Comparison of ENCODE assay signal across 23 cellular contexts in genomic region chr6:159719287-159719686, GRCh38. TPM values are rescaled to one million over a fixed set of nuclear protein-coding genes. Genes with fewer than 3 reads are reported as not detected.
A peak's percentile ranks its signal among the peaks of the same experiment; 100 is the strongest.
DNase-seq lines count a peak whose midpoint lies in the region; ATAC-seq and TF ChIP-seq lines count a peak whose summit lies in the region.
"Had no signal": no experiment of that assay in that cellular context is flagged by ENCODE, and none has a peak within 500 bp of the region (broad histone marks: within the 10 kb centered on the region; RNA-seq: fewer than 3 reads in every experiment).

No MANE protein-coding gene starts in this region.

- no peaks in the 10 kb centered on the region for H3K9me3 ChIP-seq in CD8-positive, alpha-beta T cell (ENCODE audit: low read length)
- H3K9me3 ChIP-seq in T-helper 17 cell (ENCODE audit: control insufficient read depth, low read length, poor library complexity, severe bottlenecking) (no peaks in the 10 kb centered on the region), esophagus squamous epithelium (no peaks in the 10 kb centered on the region), gastrocnemius medialis (no peaks in the 10 kb centered on the region), GM23248 (ENCODE audit: low read depth) (no peaks in the 10 kb centered on the region)
- H3K9me3 ChIP-seq: SJCRH30 had no signal

- no peaks in the 10 kb centered on the region for H3K4me1 ChIP-seq in CD8-positive, alpha-beta T cell (ENCODE audit: insufficient read depth, low read length)
- peaks cover 16 to 70% (median 36%) of the 10 kb centered on the region in 3 donors for H3K4me1 ChIP-seq in esophagus squamous epithelium
- H3K4me1 ChIP-seq in gastrocnemius medialis: peaks cover 23 to 41% of the 10 kb centered on the region in 2 donors
- peaks cover 25% of the 10 kb centered on the region for H3K4me1 ChIP-seq in GM23248 (ENCODE audit: insufficient read depth)
- H3K4me1 ChIP-seq: SJCRH30 had no signal

- TF ChIP-seq POLR2A in esophagus squamous epithelium (IDR thresholded peaks at IDR 0.05): no peak
- TF ChIP-seq POLR2A in gastrocnemius medialis (IDR thresholded peaks at IDR 0.05): no peak

- no peaks in the 10 kb centered on the region for H3K9me2 ChIP-seq in GM23248 (ENCODE audit: insufficient read depth)

- no peak overlapping the region for H3K4me3 ChIP-seq in CD8-positive, alpha-beta T cell (ENCODE audit: low read depth, low read length)
- H3K4me3 ChIP-seq in esophagus squamous epithelium (no peak overlapping the region), gastrocnemius medialis (no peak overlapping the region), GM23248 (no peak overlapping the region)
- H3K4me3 ChIP-seq: BLaER1, SJCRH30 had no signal

- no peak overlapping the region for H3K4me3 Mint-ChIP-seq in CD8-positive, alpha-beta T cell
- no peak overlapping the region for H3K4me3 Mint-ChIP-seq in T-helper 17 cell
- H3K4me3 Mint-ChIP-seq: CD4-positive, alpha-beta T cell; IgD-negative memory B cell had no signal

- H3K27me3 ChIP-seq in CD8-positive, alpha-beta T cell (ENCODE audit: insufficient read depth, low read length): no peaks in the 10 kb centered on the region
- H3K27me3 ChIP-seq in esophagus squamous epithelium: no peaks in the 10 kb centered on the region
- H3K27me3 ChIP-seq in gastrocnemius medialis: no peaks in the 10 kb centered on the region
- no peaks in the 10 kb centered on the region for H3K27me3 ChIP-seq in GM23248 (replicated peaks; ENCODE audit: insufficient read depth)
- H3K27me3 ChIP-seq: BLaER1, SJCRH30 had no signal

- ATAC-seq in CD8-positive, alpha-beta T cell: no peak
- ATAC-seq in T-helper 17 cell (no peak), gastrocnemius medialis (no peak), GM19452 (IDR thresholded peaks at IDR 0.05; ENCODE audit: unreplicated experiment) (no peak), GM21526 (IDR thresholded peaks at IDR 0.05; ENCODE audit: low FRiP score, unreplicated experiment) (no peak)
- ATAC-seq: HCT116, PC-3, Right ventricle myocardium inferior, SK-N-SH treated with all-trans-retinoic acid at 6 μM for 48 hours had no signal

- in situ Hi-C loops in gastrocnemius medialis (cut with MboI; ENCODE audit: low sequenced_read_pairs in 4 of 4): no loop called here
- in situ Hi-C loops in GM23248 (cut with MboI): no loop called here

- intact Hi-C loops in CD8-positive, alpha-beta T cell (cut with DNase I, micrococcal nuclease): no loop called here
- intact Hi-C loops in esophagus squamous epithelium (cut with DNase I) (no loop called here), gastrocnemius medialis (cut with DNase I; ENCODE audit: low total_unique reads) (no loop called here)

- H3K27ac ChIP-seq in CD8-positive, alpha-beta T cell (ENCODE audit: low read depth, low read length): no peak overlapping the region
- H3K27ac ChIP-seq in esophagus squamous epithelium: peak overlapping the region in 3 of 4 donors; percentile 14 to 30 (median 21)
- peak overlapping the region in 3 of 4 donors; percentile 93 to 97 (median 94) for H3K27ac ChIP-seq in gastrocnemius medialis
- no peak overlapping the region for H3K27ac ChIP-seq in GM23248
- H3K27ac ChIP-seq: BLaER1, SJCRH30 had no signal

- no peaks in the 10 kb centered on the region for H3K36me3 ChIP-seq in CD8-positive, alpha-beta T cell (ENCODE audit: insufficient read depth, low read length)
- H3K36me3 ChIP-seq in esophagus squamous epithelium (peaks cover 0 to 6% (median 0%) of the 10 kb centered on the region in 3 donors), gastrocnemius medialis (no peaks in the 10 kb centered on the region), GM23248 (ENCODE audit: low read depth) (no peaks in the 10 kb centered on the region)
- H3K36me3 ChIP-seq: SJCRH30 had no signal

- H3K27ac Mint-ChIP-seq in CD8-positive, alpha-beta T cell: peak overlapping the region; percentile 13
- H3K27ac Mint-ChIP-seq in T-helper 17 cell: peak overlapping the region; percentile 21
- H3K27ac Mint-ChIP-seq: CD4-positive, alpha-beta T cell; IgD-negative memory B cell had no signal

- peaks cover 7% of the 10 kb centered on the region for H3K4me1 Mint-ChIP-seq in CD8-positive, alpha-beta T cell (ENCODE audit: low read depth)
- peaks cover 2% of the 10 kb centered on the region for H3K4me1 Mint-ChIP-seq in T-helper 17 cell

- no peak overlapping the region for H2AFZ ChIP-seq in GM23248

- H3K36me3 Mint-ChIP-seq in CD8-positive, alpha-beta T cell: no peaks in the 10 kb centered on the region
- H3K36me3 Mint-ChIP-seq in T-helper 17 cell (ENCODE audit: low read depth): peaks cover 4% of the 10 kb centered on the region
- H3K36me3 Mint-ChIP-seq: IgD-negative memory B cell had no signal

- no peak overlapping the region for H3K4me2 ChIP-seq in GM23248 (ENCODE audit: unreplicated experiment)
- H3K4me2 ChIP-seq: BLaER1 had no signal

- no peak for TF ChIP-seq CTCF in CD8-positive, alpha-beta T cell (IDR thresholded peaks at IDR 0.05)
- TF ChIP-seq CTCF in esophagus squamous epithelium (IDR thresholded peaks at IDR 0.05) (no peak), gastrocnemius medialis (IDR thresholded peaks at IDR 0.05 in 4 of 5, conservative IDR thresholded peaks at IDR 0.05 in 1 of 5) (no peak)

- no peak overlapping the region for H3K9ac ChIP-seq in GM23248
- H3K9ac ChIP-seq: BLaER1 had no signal

- no peak for DNase-seq in CD8-positive, alpha-beta T cell
- DNase-seq in T-helper 17 cell (no peak), esophagus squamous epithelium (lab: John Stamatoyannopoulos, UW) (no peak), gastrocnemius medialis (no peak), GM23248 (no peak)
- DNase-seq: CD4-positive, alpha-beta T cell; COR-L47; NCI-H1105 treated with DMSO at 0.1 percent for 48 hours; NCI-H146; NCI-H2029; NCI-H446 treated with DMSO at 0.1 percent for 48 hours; NCI-H526; NCI-H82; NK-92 treated with Interleukin-12 subunit alpha and Interleukin-12 subunit beta, amount 100 ng/mL, for 24 hours; PC-3; SJCRH30 had no signal

- H3K27me3 Mint-ChIP-seq in CD8-positive, alpha-beta T cell (ENCODE audit: low read depth): no peaks in the 10 kb centered on the region
- H3K27me3 Mint-ChIP-seq in T-helper 17 cell: no peaks in the 10 kb centered on the region
- H3K27me3 Mint-ChIP-seq: CD4-positive, alpha-beta T cell; IgD-negative memory B cell had no signal

- CTCF ChIA-PET in CD8-positive, alpha-beta T cell (lab: Charles Lee): interaction anchor here (1.0 to 3.3 kb wide), 9 partner anchors 19 to 223 kb away, joined by 3 to 19 read pairs (median 4); no protein-coding TSS in a partner anchor

- no peaks in the 10 kb centered on the region for H4K20me1 ChIP-seq in GM23248 (ENCODE audit: insufficient read depth)
- H4K20me1 ChIP-seq: BLaER1 had no signal

- H3K79me2 ChIP-seq in GM23248 (ENCODE audit: insufficient read depth): peaks cover 73% of the 10 kb centered on the region

- H3K9me3 Mint-ChIP-seq in CD8-positive, alpha-beta T cell: no peaks in the 10 kb centered on the region
- H3K9me3 Mint-ChIP-seq: CD4-positive, alpha-beta T cell; IgD-negative memory B cell had no signal

- WGBS in esophagus squamous epithelium, 2 donors: 92 to 100% methylated on average over 2 to 4 of the region's 7 CpGs
- 92 to 95% methylated on average over 4 to 7 of the region's 7 CpGs for WGBS in GM23248 (ENCODE audit: low coverage in 1 of 2, low lambda C conversion rate in 2 of 2, missing lambda C conversion rate in 2 of 2), 2 experiments

- peaks cover 31% of the 10 kb centered on the region for H3F3A ChIP-seq in GM23248 (ENCODE audit: insufficient read depth)

- POLR2A ChIA-PET in CD8-positive, alpha-beta T cell (lab: Charles Lee): no interaction called here

RNA-seq across cellular contexts. Expression of gene WTAP, which starts 8.0 kb away (rescaled TPM):
- 100 to 1,000 TPM; 224 to 226 TPM for total RNA-seq in CD8-positive, alpha-beta T cell
- total RNA-seq in T-helper 17 cell: 100 to 1,000 TPM; 159 to 160 TPM
- 100 to 1,000 TPM in 1 of 4 donors, 10 to 100 TPM in 3; 45.0 to 105 (median 82.6) TPM for total RNA-seq in esophagus squamous epithelium
- total RNA-seq in gastrocnemius medialis: 100 to 1,000 TPM; 147 to 238 (median 193) TPM
- 57.8 and 64.8 TPM in 2 replicates for total RNA-seq in GM23248 (2014; rRNA removed; shearing (Covaris generic))
- 87.8 and 89.8 TPM in 2 replicates for polyA plus RNA-seq in GM23248 (2016; fragmentation: Nextera tagmentation; extraction: Ambion mirVana)

RNA-seq across cellular contexts. Expression of gene SOD2, which starts 26.2 kb away (rescaled TPM):
- 10 to 100 TPM; 99.1 to 99.6 TPM for total RNA-seq in CD8-positive, alpha-beta T cell
- total RNA-seq in T-helper 17 cell (100 to 1,000 TPM; 200 to 292 TPM), esophagus squamous epithelium (100 to 1,000 TPM; 227 to 792 (median 519) TPM), gastrocnemius medialis (over 10,000 TPM; 10,850 to 22,513 (median 13,452) TPM)
- total RNA-seq in GM23248 (2014; rRNA removed; shearing (Covaris generic)): 62.6 and 74.0 TPM in 2 replicates
- 52.6 and 53.1 TPM in 2 replicates for polyA plus RNA-seq in GM23248 (2016; fragmentation: Nextera tagmentation; extraction: Ambion mirVana)

RNA-seq across cellular contexts. Expression of gene ACAT2, which starts 42.6 kb away (rescaled TPM):
- total RNA-seq in CD8-positive, alpha-beta T cell: 10 to 100 TPM; 23.3 to 24.1 TPM
- total RNA-seq in T-helper 17 cell (10 to 100 TPM; 26.9 to 34.6 TPM), esophagus squamous epithelium (10 to 100 TPM; 24.9 to 56.8 (median 40.8) TPM), gastrocnemius medialis (1 to 10 TPM in 2 of 4 donors, under 1 TPM in 2; 0.59 to 4.6 (median 2.4) TPM)
- 10.1 and 10.5 TPM in 2 replicates for total RNA-seq in GM23248 (2014; rRNA removed; shearing (Covaris generic))
- 17.6 and 18.9 TPM in 2 replicates for polyA plus RNA-seq in GM23248 (2016; fragmentation: Nextera tagmentation; extraction: Ambion mirVana)

Comparison
In these comparisons a context has a peak if more than half of its experiments do, and no peak if none do; other contexts are left out.
1. H3K27ac ChIP-seq: peak in esophagus squamous epithelium (3 of 4) and gastrocnemius medialis (3 of 4); none in CD8-positive, alpha-beta T cell (single experiment) and GM23248 (single experiment).
2. RNA of gene SOD2, which starts 26.2 kb away (total RNA-seq): 10,850 to 22,513 TPM in gastrocnemius medialis; 227 to 792 TPM in esophagus squamous epithelium, 200 to 292 TPM in T-helper 17 cell, 99.1 to 99.6 TPM in CD8-positive, alpha-beta T cell and 62.6 to 74.0 TPM in GM23248; every median in the first group is over 10 times any median in the second.